Comparison of ENCODE assay signal across 18 cellular contexts in genomic region chr2:176152350-176153181, GRCh38. TPM values are rescaled to one million over a fixed set of nuclear protein-coding genes. Genes with fewer than 3 reads are reported as not detected.
DNase-seq lines count a peak whose midpoint lies in the region; ATAC-seq and TF ChIP-seq lines count a peak whose summit lies in the region.
"Had no signal": no experiment of that assay in that cellular context is flagged by ENCODE, and none has a peak within 500 bp of the region (broad histone marks: within the 10 kb centered on the region; RNA-seq: fewer than 3 reads in every experiment).

No MANE protein-coding gene starts in this region.

- no peak overlapping the region for H2BK15ac ChIP-seq in mesenchymal stem cell (ENCODE audit: low read depth, poor library complexity, severe bottlenecking)

- H3K14ac ChIP-seq in mesenchymal stem cell (ENCODE audit: low read length in 2 of 2): no peak overlapping the region

- no peak overlapping the region for H3K23ac ChIP-seq in mesenchymal stem cell (ENCODE audit: low read length in 2 of 2)

- WGBS in mesenchymal stem cell: 35% methylated on average over 46 of the region's 48 CpGs

- H3K36me3 ChIP-seq in mesenchymal stem cell (ENCODE audit: control insufficient read depth in 1 of 2, insufficient read depth in 2 of 2, low read depth in 1 of 2, low read length in 2 of 2) (peaks cover 14 to 16% of the 10 kb centered on the region in 2 experiments), uterus (no peaks in the 10 kb centered on the region)
- H3K36me3 ChIP-seq: gastroesophageal sphincter had no signal

- no peak overlapping the region for H2BK12ac ChIP-seq in mesenchymal stem cell (ENCODE audit: low read length in 2 of 2)

- no peak overlapping the region for H2AFZ ChIP-seq in mesenchymal stem cell (ENCODE audit: low read depth, low read length)

- H3K4me3 ChIP-seq in mesenchymal stem cell (ENCODE audit: insufficient read depth in 1 of 2, low read depth in 1 of 2, low read length in 2 of 2) (peak overlapping the region in 1 of 2 experiments; percentile 59), uterus (peak overlapping the region; percentile 16 to 36)

- H2BK5ac ChIP-seq in mesenchymal stem cell (ENCODE audit: low read depth, low read length, poor library complexity, severe bottlenecking): no peak overlapping the region

- H4K91ac ChIP-seq in mesenchymal stem cell (ENCODE audit: low read length): no peak overlapping the region

- H3K18ac ChIP-seq in mesenchymal stem cell (ENCODE audit: low read depth in 1 of 2, low read length in 2 of 2): no peak overlapping the region

- H3K9me3 ChIP-seq in mesenchymal stem cell (ENCODE audit: control insufficient read depth, low read length): no peaks in the 10 kb centered on the region
- H3K9me3 ChIP-seq in uterus: no peaks in the 10 kb centered on the region
- H3K9me3 ChIP-seq: gastroesophageal sphincter had no signal

- H3K4me1 ChIP-seq in mesenchymal stem cell (ENCODE audit: control insufficient read depth, insufficient read depth, low read depth, low read length) (peaks cover 17% of the 10 kb centered on the region), uterus (peaks cover 0 to 12% of the 10 kb centered on the region in 2 donors)

- TF ChIP-seq POLR2A in uterus (IDR thresholded peaks at IDR 0.05): no peak

- H2AK5ac ChIP-seq in mesenchymal stem cell (ENCODE audit: low read length, severe bottlenecking): no peak overlapping the region

- H3K4ac ChIP-seq in mesenchymal stem cell (ENCODE audit: low read depth in 1 of 2, low read length in 2 of 2): no peak overlapping the region

- DNase-seq in cardiac septum (ENCODE audit: low spot score): peak; percentile 46
- no peak for DNase-seq in left ventricle myocardium superior
- peak; percentile 26 for DNase-seq in dermis blood vessel endothelial cell
- no peak for DNase-seq in mesenchymal stem cell
- DNase-seq in uterus: no peak
- DNase-seq in effector CD8-positive, alpha-beta T cell (lab: John Stamatoyannopoulos, UW): no peak
- DNase-seq in NCI-H1436 (lab: John Stamatoyannopoulos, UW): no peak
- DNase-seq: activated B cell treated with CpG ODN at 0.5 μM for 24 hours; activated CD8-positive, alpha-beta T cell treated with anti-CD3 and anti-CD28 coated beads, Interleukin-2, amount 10 ng/mL, durations not matched to agents 7 days and 5 days; cerebellar nuclear complex; NCI-H1694; SHP77; stimulated activated naive CD4-positive, alpha-beta T cell treated with Interleukin-2 at 50 U/mL for 16 hours had no signal

- ATAC-seq in left ventricle myocardium superior: no peak
- ATAC-seq in HG02870 (IDR thresholded peaks at IDR 0.05; ENCODE audit: unreplicated experiment): no peak
- ATAC-seq: activated CD8-positive, alpha-beta T cell treated with anti-CD3 and anti-CD28 coated beads, Interleukin-2, amount 10 ng/mL, durations not matched to agents 7 days and 5 days; HepG2 had no signal

- no peak overlapping the region for H3K9ac ChIP-seq in mesenchymal stem cell (ENCODE audit: low read length)

- H3K27me3 ChIP-seq in mesenchymal stem cell (ENCODE audit: control insufficient read depth in 1 of 2, insufficient read depth in 1 of 2, low read length in 2 of 2) (peaks cover 0 to 75% of the 10 kb centered on the region in 2 experiments), uterus (no peaks in the 10 kb centered on the region)

- no peak for TF ChIP-seq CTCF in uterus (IDR thresholded peaks at IDR 0.05)

- H3K27ac ChIP-seq in mesenchymal stem cell (ENCODE audit: low read length, poor library complexity, severe bottlenecking) (no peak overlapping the region), uterus (peak overlapping the region; percentile 75 to 83)
- H3K27ac ChIP-seq: gastroesophageal sphincter had no signal

- intact Hi-C loops in cardiac septum (cut with DNase I): no loop called here
- intact Hi-C loops in left ventricle myocardium superior (cut with micrococcal nuclease): no loop called here
- intact Hi-C loops in uterus (cut with DNase I; ENCODE audit: low total_unique reads): no loop called here

- H2BK120ac ChIP-seq in mesenchymal stem cell (ENCODE audit: low read depth, low read length): no peak overlapping the region

- H3K79me1 ChIP-seq in mesenchymal stem cell (replicated peaks; ENCODE audit: low read length, poor library complexity, severe bottlenecking): peaks cover 12% of the 10 kb centered on the region

- H4K8ac ChIP-seq in mesenchymal stem cell (ENCODE audit: low read length): no peak overlapping the region

- H3K4me2 ChIP-seq in mesenchymal stem cell (ENCODE audit: low read length, poor library complexity, severe bottlenecking): peak overlapping the region; percentile 83

RNA-seq across cellular contexts. Expression of gene HOXD4, which starts 1.2 kb away (rescaled TPM):
- total RNA-seq in cardiac septum (0.70 TPM), left ventricle myocardium superior (0.22 TPM), dermis blood vessel endothelial cell (6.1 and 8.8 TPM in 2 replicates), uterus (10 to 100 TPM in 2 of 4 donors, 1 to 10 TPM in 2; 6.8 to 41.6 (median 13.0) TPM)
- polyA plus RNA-seq in mesenchymal stem cell (2013, experiment 1 of 2): 0.07 TPM
- polyA plus RNA-seq in mesenchymal stem cell (2013, experiment 2 of 2): not detected
- total RNA-seq: activated B cell treated with CpG ODN at 0.5 μM for 24 hours; activated CD8-positive, alpha-beta T cell treated with anti-CD3 and anti-CD28 coated beads, Interleukin-2, amount 10 ng/mL, durations not matched to agents 7 days and 5 days; HepG2 had no signal
- polyA plus RNA-seq: AG04450, HepG2 had no signal

RNA-seq across cellular contexts. Expression of gene HOXD3, which starts 4.5 kb away (rescaled TPM):
- total RNA-seq in cardiac septum: 1.0 TPM
- total RNA-seq in left ventricle myocardium superior: 0.27 TPM
- total RNA-seq in dermis blood vessel endothelial cell: 19.2 and 54.6 TPM in 2 replicates
- not detected for polyA plus RNA-seq in mesenchymal stem cell (2013, experiment 1 of 2)
- not detected for polyA plus RNA-seq in mesenchymal stem cell (2013, experiment 2 of 2)
- 10 to 100 TPM; 14.7 to 61.2 (median 22.7) TPM for total RNA-seq in uterus
- total RNA-seq: activated B cell treated with CpG ODN at 0.5 μM for 24 hours; activated CD8-positive, alpha-beta T cell treated with anti-CD3 and anti-CD28 coated beads, Interleukin-2, amount 10 ng/mL, durations not matched to agents 7 days and 5 days had no signal
- polyA plus RNA-seq: AG04450 had no signal

RNA-seq across cellular contexts. Expression of gene HOXD8, which starts 23.1 kb away (rescaled TPM):
- total RNA-seq in cardiac septum (1.1 TPM), left ventricle myocardium superior (0.92 TPM), dermis blood vessel endothelial cell (30.3 and 33.0 TPM in 2 replicates), uterus (10 to 100 TPM; 25.8 to 75.6 (median 48.0) TPM)
- polyA plus RNA-seq in mesenchymal stem cell (2013, experiment 1 of 2): 0.11 TPM
- 0.19 TPM for polyA plus RNA-seq in mesenchymal stem cell (2013, experiment 2 of 2)
- total RNA-seq: activated B cell treated with CpG ODN at 0.5 μM for 24 hours; activated CD8-positive, alpha-beta T cell treated with anti-CD3 and anti-CD28 coated beads, Interleukin-2, amount 10 ng/mL, durations not matched to agents 7 days and 5 days; HepG2; neural crest cell had no signal
- polyA plus RNA-seq: AG04450, HepG2 had no signal

RNA-seq across cellular contexts. Expression of gene HOXD9, which starts 30.0 kb away (rescaled TPM):
- total RNA-seq in cardiac septum (not detected), left ventricle myocardium superior (not detected), dermis blood vessel endothelial cell (24.5 and 28.4 TPM in 2 replicates), uterus (10 to 100 TPM in 3 of 4 donors, 1 to 10 TPM in 1; 3.8 to 78.1 (median 46.4) TPM)
- polyA plus RNA-seq in mesenchymal stem cell (2013, experiment 1 of 2): not detected
- polyA plus RNA-seq in mesenchymal stem cell (2013, experiment 2 of 2): not detected
- total RNA-seq: activated B cell treated with CpG ODN at 0.5 μM for 24 hours; activated CD8-positive, alpha-beta T cell treated with anti-CD3 and anti-CD28 coated beads, Interleukin-2, amount 10 ng/mL, durations not matched to agents 7 days and 5 days; HepG2; neural crest cell had no signal
- polyA plus RNA-seq: AG04450, HepG2 had no signal

RNA-seq across cellular contexts. Expression of gene HOXD1, which starts 35.9 kb away (rescaled TPM):
- total RNA-seq in cardiac septum (0.59 TPM), left ventricle myocardium superior (not detected), dermis blood vessel endothelial cell (11.2 and 15.4 TPM in 2 replicates), uterus (1 to 10 TPM in 1 of 4 donors, under 1 TPM in 2, not detected in 1; 0.21 to 2.9 (median 0.52) TPM)
- polyA plus RNA-seq in mesenchymal stem cell (2013, experiment 1 of 2): not detected
- polyA plus RNA-seq in mesenchymal stem cell (2013, experiment 2 of 2): not detected
- total RNA-seq: activated B cell treated with CpG ODN at 0.5 μM for 24 hours; activated CD8-positive, alpha-beta T cell treated with anti-CD3 and anti-CD28 coated beads, Interleukin-2, amount 10 ng/mL, durations not matched to agents 7 days and 5 days; neural crest cell had no signal
- polyA plus RNA-seq: AG04450 had no signal

Comparison
In these comparisons a context has a peak if more than half of its experiments do, and no peak if none do; other contexts are left out.
1. DNase-seq: peak in cardiac septum (single experiment) and dermis blood vessel endothelial cell (single experiment); none in left ventricle myocardium superior (single experiment), mesenchymal stem cell (single experiment), uterus (0 of 2), effector CD8-positive, alpha-beta T cell (single experiment) and NCI-H1436 (single experiment).
2. RNA of gene HOXD8, which starts 23.1 kb away (total RNA-seq): 25.8 to 75.6 TPM in uterus and 30.3 to 33.0 TPM in dermis blood vessel endothelial cell; 1.1 TPM in cardiac septum (single experiment) and 0.92 TPM in left ventricle myocardium superior (single experiment); every median in the first group is over 10 times any median in the second.